8 cellular contexts compared by ENCODE assay signal in genomic region chr9:40583230-40583629, GRCh38.
A peak's percentile ranks its signal among the peaks of the same experiment; 100 is the strongest.
DNase-seq lines count a peak whose midpoint lies in the region; ATAC-seq and TF ChIP-seq lines count a peak whose summit lies in the region.
"Not testable (repeated sequence)": the region's sequence is repeated elsewhere in the genome, so short reads cannot be mapped to it uniquely, and the experiment has no call there.

No MANE protein-coding gene starts in this region.

- TF ChIP-seq POLR2A in HCT116 (IDR thresholded peaks at IDR 0.05; ENCODE audit: borderline replicate concordance, extremely low read depth, insufficient read depth, insufficient read length) = not testable (repeated sequence)

- H3K9me2 ChIP-seq in HCT116 (ENCODE audit: insufficient read depth) = not testable (repeated sequence)

- H3K36me3 Mint-ChIP-seq in T-helper 2 cell treated with Interferon-gamma antibody and Interleukin-4, amounts not matched to agents 5 μg/mL and 100 μg/mL, for 36 hours (ENCODE audit: low read depth); activated CD8-positive, alpha-beta T cell treated with anti-CD3 and anti-CD28 coated beads, Interleukin-2, amount 10 ng/mL, durations not matched to agents 7 days and 5 days (ENCODE audit: low read depth); activated naive CD4-positive, alpha-beta T cell treated with anti-CD3 and anti-CD28 coated beads, Interleukin-2, amount 10 ng/mL, durations not matched to agents 7 days and 5 days; chondrocyte (ENCODE audit: low read depth); mesothelial cell of epicardium; osteocyte (ENCODE audit: unreplicated experiment); type B pancreatic cell: not testable (repeated sequence)

- intact Hi-C loops in HCT116 (cut with micrococcal nuclease) = not testable (repeated sequence)

- H3K4me1 Mint-ChIP-seq in T-helper 2 cell treated with Interferon-gamma antibody and Interleukin-4, amounts not matched to agents 5 μg/mL and 100 μg/mL, for 36 hours (ENCODE audit: low read depth); activated CD8-positive, alpha-beta T cell treated with anti-CD3 and anti-CD28 coated beads, Interleukin-2, amount 10 ng/mL, durations not matched to agents 7 days and 5 days (ENCODE audit: low read depth); activated naive CD4-positive, alpha-beta T cell treated with anti-CD3 and anti-CD28 coated beads, Interleukin-2, amount 10 ng/mL, durations not matched to agents 7 days and 5 days; chondrocyte (ENCODE audit: low read depth); mesothelial cell of epicardium; osteocyte (ENCODE audit: unreplicated experiment); type B pancreatic cell (ENCODE audit: unreplicated experiment): not testable (repeated sequence)

- 0 out of 2 replicates have a peak overlapping the region, but pooled peaks have one; percentile 23 for H3K4me2 ChIP-seq in HCT116 (ENCODE audit: low read length)

- POLR2A ChIA-PET in HCT116 (lab: Charles Lee); activated CD8-positive, alpha-beta T cell treated with anti-CD3 and anti-CD28 coated beads, Interleukin-2, amount 10 ng/mL, durations not matched to agents 7 days and 5 days (lab: Charles Lee): not testable (repeated sequence)

- CTCF ChIA-PET in HCT116 (lab: Charles Lee); activated CD8-positive, alpha-beta T cell treated with anti-CD3 and anti-CD28 coated beads, Interleukin-2, amount 10 ng/mL, durations not matched to agents 7 days and 5 days (lab: Charles Lee); activated naive CD4-positive, alpha-beta T cell treated with anti-CD3 and anti-CD28 coated beads, Interleukin-2, amount 10 ng/mL, durations not matched to agents 7 days and 5 days (lab: Charles Lee): not testable (repeated sequence)

- not testable (repeated sequence) for H3K9me3 Mint-ChIP-seq in T-helper 2 cell treated with Interferon-gamma antibody and Interleukin-4, amounts not matched to agents 5 μg/mL and 100 μg/mL, for 36 hours; activated CD8-positive, alpha-beta T cell treated with anti-CD3 and anti-CD28 coated beads, Interleukin-2, amount 10 ng/mL, durations not matched to agents 7 days and 5 days (ENCODE audit: insufficient read depth); activated naive CD4-positive, alpha-beta T cell treated with anti-CD3 and anti-CD28 coated beads, Interleukin-2, amount 10 ng/mL, durations not matched to agents 7 days and 5 days; chondrocyte (ENCODE audit: low read depth); mesothelial cell of epicardium; osteocyte (ENCODE audit: unreplicated experiment); type B pancreatic cell

- peak overlapping the region; percentile 54 for H3K4me3 Mint-ChIP-seq in T-helper 2 cell treated with Interferon-gamma antibody and Interleukin-4, amounts not matched to agents 5 μg/mL and 100 μg/mL, for 36 hours
- peak overlapping the region; percentile 40 for H3K4me3 Mint-ChIP-seq in activated CD8-positive, alpha-beta T cell treated with anti-CD3 and anti-CD28 coated beads, Interleukin-2, amount 10 ng/mL, durations not matched to agents 7 days and 5 days
- H3K4me3 Mint-ChIP-seq in activated naive CD4-positive, alpha-beta T cell treated with anti-CD3 and anti-CD28 coated beads, Interleukin-2, amount 10 ng/mL, durations not matched to agents 7 days and 5 days = peak overlapping the region; percentile 62
- H3K4me3 Mint-ChIP-seq in chondrocyte (ENCODE audit: unreplicated experiment) = peak overlapping the region; percentile 58
- H3K4me3 Mint-ChIP-seq in mesothelial cell of epicardium = peak overlapping the region; percentile 49
- H3K4me3 Mint-ChIP-seq in osteocyte (ENCODE audit: unreplicated experiment) = peak overlapping the region; percentile 58
- peak overlapping the region; percentile 78 for H3K4me3 Mint-ChIP-seq in type B pancreatic cell

- not testable (repeated sequence) for TF ChIP-seq CTCF in HCT116 (IDR thresholded peaks at IDR 0.05 in 2 of 3, conservative IDR thresholded peaks at IDR 0.05 in 1 of 3; ENCODE audit: borderline replicate concordance in 1 of 3, insufficient read depth in 1 of 3, low read depth in 2 of 3, low read length in 2 of 3); chondrocyte (IDR thresholded peaks at IDR 0.05); mesothelial cell of epicardium (IDR thresholded peaks at IDR 0.05; ENCODE audit: unreplicated experiment); osteocyte (IDR thresholded peaks at IDR 0.05); type B pancreatic cell (conservative IDR thresholded peaks at IDR 0.05)

- H3K36me3 ChIP-seq in HCT116 (ENCODE audit: control insufficient read depth in 1 of 2, insufficient read depth in 2 of 2, low read length in 2 of 2) = not testable (repeated sequence)

- not testable (repeated sequence) for H3K27ac ChIP-seq in HCT116 (ENCODE audit: low read depth, low read length)

- H3K4me1 ChIP-seq in HCT116 (ENCODE audit: control insufficient read depth in 1 of 2, insufficient read depth in 2 of 2, low read length in 2 of 2) = not testable (repeated sequence)

- not testable (repeated sequence) for H3K27me3 Mint-ChIP-seq in T-helper 2 cell treated with Interferon-gamma antibody and Interleukin-4, amounts not matched to agents 5 μg/mL and 100 μg/mL, for 36 hours (ENCODE audit: low read depth); activated CD8-positive, alpha-beta T cell treated with anti-CD3 and anti-CD28 coated beads, Interleukin-2, amount 10 ng/mL, durations not matched to agents 7 days and 5 days (ENCODE audit: low read depth); activated naive CD4-positive, alpha-beta T cell treated with anti-CD3 and anti-CD28 coated beads, Interleukin-2, amount 10 ng/mL, durations not matched to agents 7 days and 5 days; chondrocyte (ENCODE audit: low read depth); mesothelial cell of epicardium (ENCODE audit: low read depth); osteocyte (ENCODE audit: unreplicated experiment); type B pancreatic cell

- not testable (repeated sequence) for BruUV-seq in HCT116 (replicated peaks; lab: Mats Ljungman, UMichigan)

- not testable (repeated sequence) for TF ChIP-seq RAD21 in HCT116 (IDR thresholded peaks at IDR 0.05; ENCODE audit: low read depth)

- DNase-seq in HCT116 (ENCODE audit: low read depth, low spot score); T-helper 2 cell treated with Interferon-gamma antibody and Interleukin-4, amounts not matched to agents 5 μg/mL and 100 μg/mL, for 36 hours (ENCODE audit: low spot score); activated CD8-positive, alpha-beta T cell treated with anti-CD3 and anti-CD28 coated beads, Interleukin-2, amount 10 ng/mL, durations not matched to agents 7 days and 5 days; activated naive CD4-positive, alpha-beta T cell treated with anti-CD3 and anti-CD28 coated beads, Interleukin-2, amount 10 ng/mL, durations not matched to agents 7 days and 5 days; chondrocyte (ENCODE audit: low spot score); mesothelial cell of epicardium (ENCODE audit: low spot score in 2 of 2, unreplicated experiment in 2 of 2); osteocyte (ENCODE audit: extremely low spot score, unreplicated experiment); type B pancreatic cell (ENCODE audit: extremely low spot score, unreplicated experiment): not testable (repeated sequence)

- not testable (repeated sequence) for H3K27ac Mint-ChIP-seq in T-helper 2 cell treated with Interferon-gamma antibody and Interleukin-4, amounts not matched to agents 5 μg/mL and 100 μg/mL, for 36 hours; activated CD8-positive, alpha-beta T cell treated with anti-CD3 and anti-CD28 coated beads, Interleukin-2, amount 10 ng/mL, durations not matched to agents 7 days and 5 days; chondrocyte (ENCODE audit: unreplicated experiment); mesothelial cell of epicardium; type B pancreatic cell
- peak overlapping the region; percentile 3 for H3K27ac Mint-ChIP-seq in activated naive CD4-positive, alpha-beta T cell treated with anti-CD3 and anti-CD28 coated beads, Interleukin-2, amount 10 ng/mL, durations not matched to agents 7 days and 5 days
- H3K27ac Mint-ChIP-seq in osteocyte (ENCODE audit: unreplicated experiment) = peak overlapping the region; percentile 18

- not testable (repeated sequence) for H3K9me3 ChIP-seq in HCT116 (ENCODE audit: control insufficient read depth in 1 of 2, insufficient read depth in 1 of 2, low read depth in 1 of 2, low read length in 2 of 2)

- not testable (repeated sequence) for H2AFZ ChIP-seq in HCT116 (ENCODE audit: low read depth, low read length, poor library complexity, severe bottlenecking)

- 0 out of 4 replicates have a peak overlapping the region, but pooled peaks of 1 of the 2 experiments have one; percentile 11 for H3K4me3 ChIP-seq in HCT116 (replicated peaks in 1 of 2; ENCODE audit: low read depth in 1 of 2, low read length in 2 of 2)

- not testable (repeated sequence) for H3K79me2 ChIP-seq in HCT116 (ENCODE audit: insufficient read depth, low read length)

- H3K9ac ChIP-seq in HCT116 (ENCODE audit: low read length) = not testable (repeated sequence)

- RAD21 ChIA-PET in HCT116 (lab: Charles Lee; ENCODE audit: low non-redundant PET in 1 of 2, low total read pairs in 2 of 2, uncharacterized antibody in 2 of 2, unreplicated experiment in 2 of 2) = not testable (repeated sequence)

- not testable (repeated sequence) for ATAC-seq in HCT116; activated CD8-positive, alpha-beta T cell treated with anti-CD3 and anti-CD28 coated beads, Interleukin-2, amount 10 ng/mL, durations not matched to agents 7 days and 5 days

- H3K27me3 ChIP-seq in HCT116 (ENCODE audit: insufficient read depth, low read length) = not testable (repeated sequence)

- not testable (repeated sequence) for H4K20me1 ChIP-seq in HCT116 (ENCODE audit: insufficient read depth)
